In genomic region chr6:155473741-155474140, GRCh38 we compare ENCODE assay signal across 18 cellular contexts. TPM values are rescaled to one million over a fixed set of nuclear protein-coding genes. Genes with fewer than 3 reads are reported as not detected.
DNase-seq lines count a peak whose midpoint lies in the region; ATAC-seq and TF ChIP-seq lines count a peak whose summit lies in the region.
"Had no signal": no experiment of that assay in that cellular context is flagged by ENCODE, and none has a peak within 500 bp of the region (broad histone marks: within the 10 kb centered on the region; RNA-seq: fewer than 3 reads in every experiment).

No MANE protein-coding gene starts in this region.

- no peaks in the 10 kb centered on the region for H3K27me3 ChIP-seq in IMR-90 (ENCODE audit: control insufficient read depth, insufficient read depth, low read length)
- no peaks in the 10 kb centered on the region for H3K27me3 ChIP-seq in PC-3 (ENCODE audit: low read length)

- H3K4me3 ChIP-seq in IMR-90 (ENCODE audit: insufficient read depth, low read depth, low read length) = no peak overlapping the region
- H3K4me3 ChIP-seq in astrocyte of the spinal cord (ENCODE audit: low read depth, low read length) = no peak overlapping the region
- H3K4me3 ChIP-seq in PC-3 (ENCODE audit: low read length) = no peak overlapping the region

- no peak overlapping the region for H3K56ac ChIP-seq in IMR-90 (ENCODE audit: extremely low read depth, insufficient read depth, low read length)

- TF ChIP-seq POLR2A in IMR-90 (IDR thresholded peaks at IDR 0.05; ENCODE audit: low read depth, low read length) = no peak

- H4K8ac ChIP-seq in IMR-90 (ENCODE audit: low read depth in 2 of 2, low read length in 2 of 2) = no peak overlapping the region

- H3F3A ChIP-seq in PC-3 (ENCODE audit: low read length, unreplicated experiment) = no peaks in the 10 kb centered on the region

- H2AK5ac ChIP-seq in IMR-90 (ENCODE audit: low read depth, low read length) = no peak overlapping the region

- no peaks in the 10 kb centered on the region for H3K4me1 ChIP-seq in IMR-90 (ENCODE audit: control insufficient read depth, insufficient read depth, low read length)
- no peaks in the 10 kb centered on the region for H3K4me1 ChIP-seq in PC-3 (ENCODE audit: insufficient read depth, low read length)

- POLR2A ChIA-PET in IMR-90 (lab: Charles Lee; ENCODE audit: unreplicated experiment) (no interaction called here), PC-3 (lab: Charles Lee; ENCODE audit: unreplicated experiment) (no interaction called here)

- no peaks in the 10 kb centered on the region for H3K36me3 ChIP-seq in IMR-90 (ENCODE audit: control insufficient read depth, insufficient read depth, low read length)
- H3K36me3 ChIP-seq in PC-3 (ENCODE audit: low read depth, low read length) = no peaks in the 10 kb centered on the region

- H2BK120ac ChIP-seq in IMR-90 (ENCODE audit: low read depth, low read length) = no peak overlapping the region

- H2BK5ac ChIP-seq in IMR-90 (ENCODE audit: low read depth, low read length, poor library complexity, severe bottlenecking) = no peak overlapping the region

- no peak for DNase-seq in IMR-90
- peak; percentile 43 for DNase-seq in astrocyte of the spinal cord (ENCODE audit: low read depth, low spot score)
- peak; percentile 42 for DNase-seq in iris pigment epithelial cell (ENCODE audit: low read depth)
- no peak for DNase-seq in caudate nucleus (lab: John Stamatoyannopoulos, UW)
- no peak for DNase-seq in SKM-1 (lab: John Stamatoyannopoulos, UW; ENCODE audit: unreplicated experiment)
- no peak for DNase-seq in PC-3
- DNase-seq in GM10266 (ENCODE audit: extremely low spot score) = no peak
- DNase-seq: ACHN; DMS79; H7; HFFc6; NCI-H1694 treated with DMSO at 0.1 percent for 48 hours; NK-92 treated with Interleukin-12 subunit alpha and Interleukin-12 subunit beta, amount 100 ng/mL, for 24 hours; Right ventricle myocardium superior; SK-N-SH had no signal

- ATAC-seq in IMR-90 (ENCODE audit: low read depth) = no peak
- no peak for ATAC-seq in PC-3

- no peak for TF ChIP-seq RAD21 in IMR-90 (IDR thresholded peaks at IDR 0.05; ENCODE audit: low read length)

- H2BK20ac ChIP-seq in IMR-90 (ENCODE audit: low read depth, low read length) = no peak overlapping the region

- BruUV-seq in IMR-90 (replicated peaks; lab: Mats Ljungman, UMichigan) (no TSS peak), PC-3 (replicated peaks; lab: Mats Ljungman, UMichigan) (no TSS peak)

- H2AFZ ChIP-seq in IMR-90 (replicated peaks; ENCODE audit: low read length, poor library complexity) (no peak overlapping the region), PC-3 (ENCODE audit: low read length) (no peak overlapping the region)

- intact Hi-C loops in IMR-90 (cut with micrococcal nuclease) = loop anchor here (5.0 kb wide), 1 partner anchor 36 kb away; no protein-coding TSS in a partner anchor
- intact Hi-C loops in PC-3 (cut with micrococcal nuclease) = no loop called here

- WGBS in IMR-90 (ENCODE audit: extremely low coverage in 2 of 2, insufficient read length in 1 of 2), 2 experiments = no CpG with 5 or more reads among the region's 8 CpGs

- H3K18ac ChIP-seq in IMR-90 (ENCODE audit: low read depth, low read length) = peak overlapping the region; percentile 73; the same call in 1 of the 2 replicates

- TF ChIP-seq CTCF in IMR-90 (conservative IDR thresholded peaks at IDR 0.05; ENCODE audit: low read depth, low read length) (no peak), astrocyte of the spinal cord (IDR thresholded peaks at IDR 0.05; ENCODE audit: low read depth, low read length) (no peak), PC-3 (conservative IDR thresholded peaks at IDR 0.05; ENCODE audit: low read depth, low read length) (no peak), GM10266 (IDR thresholded peaks at IDR 0.05; ENCODE audit: control insufficient read depth, insufficient read depth, low read depth, missing control alignments) (no peak)

- in situ Hi-C loops in IMR-90 (cut with MboI; ENCODE audit: low sequenced_read_pairs) (no loop called here), astrocyte of the spinal cord (cut with HindIII; ENCODE audit: low sequenced_read_pairs) (no loop called here)

- no peaks in the 10 kb centered on the region for H3K9me2 ChIP-seq in PC-3 (replicated peaks; ENCODE audit: low read length)
- H3K9me2 ChIP-seq: SK-N-SH had no signal

- no peaks in the 10 kb centered on the region for H4K20me1 ChIP-seq in IMR-90 (ENCODE audit: insufficient read depth, low read length)
- no peaks in the 10 kb centered on the region for H4K20me1 ChIP-seq in PC-3 (ENCODE audit: low read length)

- H3K9ac ChIP-seq in IMR-90 (ENCODE audit: low read depth, low read length) = no peak overlapping the region
- H3K9ac ChIP-seq in PC-3 (ENCODE audit: low read length) = no peak overlapping the region
- H3K9ac ChIP-seq: SK-N-SH had no signal

- H3K4ac ChIP-seq in IMR-90 (ENCODE audit: low read depth, low read length) = no peak overlapping the region

- H2AK9ac ChIP-seq in IMR-90 (replicated peaks; ENCODE audit: low read depth, low read length, poor library complexity) = no peak overlapping the region

- no peaks in the 10 kb centered on the region for H3K9me1 ChIP-seq in IMR-90 (ENCODE audit: insufficient read depth, low read length)

- H3K14ac ChIP-seq in IMR-90 (replicated peaks; ENCODE audit: low read depth, low read length) = no peak overlapping the region

- no peaks in the 10 kb centered on the region for H3K79me2 ChIP-seq in PC-3 (ENCODE audit: low read length)

- H3K79me1 ChIP-seq in IMR-90 (ENCODE audit: low read depth in 1 of 2, low read length in 2 of 2) = no peaks in the 10 kb centered on the region

- no peak overlapping the region for H3K23ac ChIP-seq in IMR-90 (ENCODE audit: low read depth, low read length)

- dilution Hi-C loops in IMR-90 (cut with HindIII; ENCODE audit: low sequenced_read_pairs, unreplicated experiment) = no loop called here

- H3K27ac ChIP-seq in IMR-90 (ENCODE audit: insufficient read depth, low read length) (no peak overlapping the region), caudate nucleus (ENCODE audit: low read depth, low read length) (no peak overlapping the region), PC-3 (ENCODE audit: low read length) (no peak overlapping the region)

- H3K9me3 ChIP-seq in IMR-90 (ENCODE audit: control insufficient read depth, insufficient read depth, low read length) (peaks cover 8% of the 10 kb centered on the region), PC-3 (ENCODE audit: low read length) (no peaks in the 10 kb centered on the region)
- H3K9me3 ChIP-seq: SK-N-SH had no signal

- H4K91ac ChIP-seq in IMR-90 (ENCODE audit: insufficient read depth, low read depth, low read length) = no peak overlapping the region

- CTCF ChIA-PET in IMR-90 (lab: Yijun Ruan, JAX) = interaction anchor here (1.2 kb wide), 1 partner anchor 63 kb away, joined by 3 read pairs; no protein-coding TSS in a partner anchor
- CTCF ChIA-PET in PC-3 (lab: Charles Lee) = no interaction called here

- no peak overlapping the region for H2BK15ac ChIP-seq in IMR-90 (ENCODE audit: low read depth, low read length)

- no peak overlapping the region for H3K4me2 ChIP-seq in IMR-90 (ENCODE audit: low read depth, low read length)
- H3K4me2 ChIP-seq in PC-3 (ENCODE audit: low read length) = no peak overlapping the region
- H3K4me2 ChIP-seq: SK-N-SH had no signal

- H4K5ac ChIP-seq in IMR-90 (ENCODE audit: low read depth, low read length) = peak overlapping the region; percentile 24; the same call in 1 of the 2 replicates

TF ChIP-seq in IMR-90, 13 proteins besides CTCF, POLR2A, EP300 and RAD21:
- no peak for TF ChIP-seq ELK1 (IDR thresholded peaks at IDR 0.05; ENCODE audit: borderline replicate concordance, low read depth, low read length)
- no peak for TF ChIP-seq RCOR1 (IDR thresholded peaks at IDR 0.05; ENCODE audit: insufficient replicate concordance, low read length)
- no peak for TF ChIP-seq NFE2L2 (IDR thresholded peaks at IDR 0.05; ENCODE audit: low read depth, low read length)
- TF ChIP-seq USF2 (IDR thresholded peaks at IDR 0.05; ENCODE audit: low read depth, low read length) = no peak
- TF ChIP-seq RFX5 (IDR thresholded peaks at IDR 0.05; ENCODE audit: low read depth, low read length) = no peak
TF ChIP-seq in IMR-90: peak in this region for 0.

RNA-seq across cellular contexts. Expression of gene NOX3, which starts 18.1 kb away (rescaled TPM):
- total RNA-seq in IMR-90 (2012; rRNA removed) (not detected in 2 replicates), PC-3 (2014; rRNA removed) (not detected in 2 replicates)
- polyA plus RNA-seq in IMR-90 (2012; rRNA removed) = not detected in 2 replicates
- polyA plus RNA-seq in IMR-90 (2012; cell fraction: cytosol; rRNA removed) = not detected in 2 replicates
- not detected in 2 replicates for polyA plus RNA-seq in IMR-90 (2012; cell fraction: nucleus; rRNA removed; ENCODE audit: low replicate concordance)
- total RNA-seq: H7, HFFc6, LHCN-M2, NCI-H460, Right ventricle myocardium superior had no signal
- polyA plus RNA-seq: CD14-positive monocyte had no signal

Comparison
In these comparisons a context has a peak if more than half of its experiments do, and no peak if none do; other contexts are left out.
1. DNase-seq: peak in astrocyte of the spinal cord (single experiment) and iris pigment epithelial cell (single experiment); none in IMR-90 (single experiment), caudate nucleus (0 of 61), SKM-1 (single experiment), PC-3 (single experiment) and GM10266 (single experiment).